Comparison of ENCODE assay signal across 8 cellular contexts in genomic region chr10:72364239-72364777, GRCh38. TPM values are rescaled to one million over a fixed set of nuclear protein-coding genes. Genes with fewer than 3 reads are reported as not detected.
DNase-seq lines count a peak whose midpoint lies in the region; ATAC-seq and TF ChIP-seq lines count a peak whose summit lies in the region.

No MANE protein-coding gene starts in this region.

- no peak overlapping the region for H3K4me3 ChIP-seq in effector memory CD4-positive, alpha-beta T cell (ENCODE audit: insufficient read depth, low read depth, low read length, poor library complexity, severe bottlenecking)

- H3K36me3 Mint-ChIP-seq in CD4-positive, alpha-beta T cell (ENCODE audit: low read depth): peaks cover 27% of the 10 kb centered on the region
- peaks cover 8% of the 10 kb centered on the region for H3K36me3 Mint-ChIP-seq in activated CD8-positive, alpha-beta T cell treated with anti-CD3 and anti-CD28 coated beads, Interleukin-2, amount 10 ng/mL, durations not matched to agents 7 days and 5 days (ENCODE audit: low read depth)

- no peaks in the 10 kb centered on the region for H3K9me3 Mint-ChIP-seq in CD4-positive, alpha-beta T cell
- no peaks in the 10 kb centered on the region for H3K9me3 Mint-ChIP-seq in activated CD8-positive, alpha-beta T cell treated with anti-CD3 and anti-CD28 coated beads, Interleukin-2, amount 10 ng/mL, durations not matched to agents 7 days and 5 days (ENCODE audit: insufficient read depth)

- CTCF ChIA-PET in CD4-positive, alpha-beta T cell (lab: Charles Lee): interaction anchor here (0.6 to 2.7 kb wide), 12 partner anchors 9 to 781 kb away, joined by 3 to 23 read pairs (median 4); partner anchors contain the start of gene DNAJB12
- CTCF ChIA-PET in activated CD8-positive, alpha-beta T cell treated with anti-CD3 and anti-CD28 coated beads, Interleukin-2, amount 10 ng/mL, durations not matched to agents 7 days and 5 days (lab: Charles Lee): interaction anchor here (0.7 to 6.3 kb wide), 23 partner anchors 9 to 732 kb away, joined by 3 to 98 read pairs (median 4); partner anchors contain the start of genes DNAJB12, MCU and P4HA1

- no peak overlapping the region for H3K4me3 Mint-ChIP-seq in CD4-positive, alpha-beta T cell
- H3K4me3 Mint-ChIP-seq in activated CD8-positive, alpha-beta T cell treated with anti-CD3 and anti-CD28 coated beads, Interleukin-2, amount 10 ng/mL, durations not matched to agents 7 days and 5 days: no peak overlapping the region

- ATAC-seq in CD4-positive, alpha-beta T cell (ENCODE audit: poor library complexity): peak; percentile 100
- ATAC-seq in GM19372 (IDR thresholded peaks at IDR 0.05; ENCODE audit: low read depth, unreplicated experiment): peak; percentile 80
- peak; percentile 100 for ATAC-seq in activated CD8-positive, alpha-beta T cell treated with anti-CD3 and anti-CD28 coated beads, Interleukin-2, amount 10 ng/mL, durations not matched to agents 7 days and 5 days

- H3K27ac Mint-ChIP-seq in CD4-positive, alpha-beta T cell: peak overlapping the region; percentile 74
- H3K27ac Mint-ChIP-seq in activated CD8-positive, alpha-beta T cell treated with anti-CD3 and anti-CD28 coated beads, Interleukin-2, amount 10 ng/mL, durations not matched to agents 7 days and 5 days: peak overlapping the region; percentile 73

- POLR2A ChIA-PET in CD4-positive, alpha-beta T cell (lab: Charles Lee): interaction anchor here (0.5 to 2.1 kb wide), 6 partner anchors 9 to 731 kb away, joined by 3 to 18 read pairs (median 4); partner anchors contain the start of genes DNAJB12 and MCU
- POLR2A ChIA-PET in activated CD8-positive, alpha-beta T cell treated with anti-CD3 and anti-CD28 coated beads, Interleukin-2, amount 10 ng/mL, durations not matched to agents 7 days and 5 days (lab: Charles Lee): interaction anchor here (1.0 to 1.7 kb wide), 2 partner anchors 12 to 470 kb away, joined by 3 to 5 read pairs; no protein-coding TSS in a partner anchor

- peaks cover 17% of the 10 kb centered on the region for H3K4me1 Mint-ChIP-seq in CD4-positive, alpha-beta T cell (ENCODE audit: low read depth)
- peaks cover 21% of the 10 kb centered on the region for H3K4me1 Mint-ChIP-seq in activated CD8-positive, alpha-beta T cell treated with anti-CD3 and anti-CD28 coated beads, Interleukin-2, amount 10 ng/mL, durations not matched to agents 7 days and 5 days (ENCODE audit: low read depth)

- peak; percentile 78 to 84 (median 81) for DNase-seq in CD4-positive, alpha-beta T cell
- DNase-seq in HT1080 (ENCODE audit: low read depth): peak; percentile 93
- DNase-seq in NK-92 (lab: John Stamatoyannopoulos, UW; ENCODE audit: unreplicated experiment): peak; percentile 23
- peak; percentile 92 for DNase-seq in activated CD8-positive, alpha-beta T cell treated with anti-CD3 and anti-CD28 coated beads, Interleukin-2, amount 10 ng/mL, durations not matched to agents 7 days and 5 days
- peak; percentile 69 to 79 (median 72) for DNase-seq in effector memory CD4-positive, alpha-beta T cell
- peak; percentile 95 for DNase-seq in mesenteric fat pad (ENCODE audit: low spot score)
- DNase-seq in stimulated activated CD8-positive, alpha-beta memory T cell treated with anti-CD3 and anti-CD28 coated beads, Interleukin-15, amount 100 ng/mL, for 24 hours (ENCODE audit: low read depth): peak; percentile 54

- H3K9me3 ChIP-seq in CD4-positive, alpha-beta T cell (ENCODE audit: control insufficient read depth, low read length): no peaks in the 10 kb centered on the region
- H3K9me3 ChIP-seq in effector memory CD4-positive, alpha-beta T cell (ENCODE audit: control insufficient read depth, low read length): no peaks in the 10 kb centered on the region

- peak; percentile 80 for TF ChIP-seq CTCF in CD4-positive, alpha-beta T cell (IDR thresholded peaks at IDR 0.05)

- no peaks in the 10 kb centered on the region for H3K27me3 Mint-ChIP-seq in CD4-positive, alpha-beta T cell
- peaks cover 9% of the 10 kb centered on the region for H3K27me3 Mint-ChIP-seq in activated CD8-positive, alpha-beta T cell treated with anti-CD3 and anti-CD28 coated beads, Interleukin-2, amount 10 ng/mL, durations not matched to agents 7 days and 5 days (ENCODE audit: low read depth)

- no peak overlapping the region for H3K27ac ChIP-seq in CD4-positive, alpha-beta T cell (ENCODE audit: low read depth, low read length)
- peak overlapping the region; percentile 45 for H3K27ac ChIP-seq in effector memory CD4-positive, alpha-beta T cell (ENCODE audit: insufficient read depth, low read length, poor library complexity, severe bottlenecking)

- H3K36me3 ChIP-seq in effector memory CD4-positive, alpha-beta T cell (ENCODE audit: control insufficient read depth, insufficient read depth, low read length): peaks cover 5% of the 10 kb centered on the region

- H3K4me1 ChIP-seq in effector memory CD4-positive, alpha-beta T cell (ENCODE audit: control insufficient read depth, insufficient read depth, low read length, poor library complexity, severe bottlenecking): peaks cover 5% of the 10 kb centered on the region

- intact Hi-C loops in CD4-positive, alpha-beta T cell (cut with DNase I, micrococcal nuclease): loop anchor here (1.0 to 5.0 kb wide), 10 partner anchors 263 to 794 kb away; partner anchors contain the start of genes MCU (in 2 of the 2) and MICU1 (in 1 of the 2)

- no peaks in the 10 kb centered on the region for H3K27me3 ChIP-seq in CD4-positive, alpha-beta T cell (ENCODE audit: control insufficient read depth, insufficient read depth, low read length)
- H3K27me3 ChIP-seq in effector memory CD4-positive, alpha-beta T cell (replicated peaks; ENCODE audit: control insufficient read depth, insufficient read depth, low read length, poor library complexity, severe bottlenecking): no peaks in the 10 kb centered on the region

RNA-seq across cellular contexts. Expression of gene DNAJB12, which starts 9.6 kb away (rescaled TPM):
- 10 to 100 TPM; 25.2 to 27.0 TPM for total RNA-seq in CD4-positive, alpha-beta T cell
- 43.8 and 53.5 TPM in 2 replicates for total RNA-seq in HT1080 (2014; rRNA removed; shearing (Covaris generic))
- 30.4 and 32.9 TPM in 2 replicates for polyA plus RNA-seq in HT1080 (2015; cell fraction: cytosol; rRNA removed)
- polyA plus RNA-seq in HT1080 (2015; cell fraction: nucleus; rRNA removed): 32.7 and 33.9 TPM in 2 replicates
- total RNA-seq in activated CD8-positive, alpha-beta T cell treated with anti-CD3 and anti-CD28 coated beads, Interleukin-2, amount 10 ng/mL, durations not matched to agents 7 days and 5 days: 10 to 100 TPM; 26.4 to 29.7 TPM
- total RNA-seq in mesenteric fat pad: 37.7 TPM

Comparison
In these comparisons a context has a peak if more than half of its experiments do, and no peak if none do; other contexts are left out.
1. DNase-seq: peak in every context shown above with its lines; median percentile 95 in mesenteric fat pad; 93 in HT1080; 92 in activated CD8-positive, alpha-beta T cell treated with anti-CD3 and anti-CD28 coated beads, Interleukin-2, amount 10 ng/mL, durations not matched to agents 7 days and 5 days; 81 in CD4-positive, alpha-beta T cell; 72 in effector memory CD4-positive, alpha-beta T cell; 54 in stimulated activated CD8-positive, alpha-beta memory T cell treated with anti-CD3 and anti-CD28 coated beads, Interleukin-15, amount 100 ng/mL, for 24 hours; 23 in NK-92.